Comparison of ENCODE assay signal across 8 cellular contexts in the genomic region with DNA sequence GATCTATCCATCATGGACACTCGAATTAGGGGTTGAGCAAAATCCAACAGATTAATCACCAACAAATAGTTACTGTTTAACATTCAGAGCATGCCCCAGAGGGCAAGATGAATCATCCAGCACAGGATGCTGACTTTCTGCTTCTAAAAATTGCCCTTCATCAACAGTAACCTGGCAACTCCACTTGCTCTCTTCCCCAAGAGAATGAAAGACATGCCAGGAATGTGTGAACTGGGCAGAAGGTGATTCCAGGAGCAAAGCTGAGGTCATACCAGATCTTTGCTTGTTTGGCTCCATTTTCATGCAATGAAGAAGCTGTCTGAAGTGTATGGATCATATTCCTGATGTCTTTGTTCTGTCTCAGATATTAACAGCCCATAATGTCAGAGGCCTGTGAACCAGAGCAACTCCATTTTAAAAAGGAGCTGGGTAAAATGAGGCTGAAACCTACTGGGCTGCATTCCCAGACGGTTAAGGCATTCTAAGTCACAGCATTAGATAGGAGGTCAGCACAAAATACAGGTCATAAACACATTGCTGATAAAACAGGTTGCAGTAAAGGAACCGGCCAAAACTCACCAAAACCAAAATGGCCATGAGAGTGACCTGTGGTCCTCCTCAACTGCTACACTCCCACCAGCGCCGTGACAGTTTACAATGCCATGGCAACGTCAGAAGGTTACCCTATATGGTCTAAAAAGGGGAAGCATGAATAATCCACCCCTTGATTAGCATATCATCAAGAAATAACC. TPM values are rescaled to one million over a fixed set of nuclear protein-coding genes. Genes with fewer than 3 reads are reported as not detected.
A peak's percentile ranks its signal among the peaks of the same experiment; 100 is the strongest.
DNase-seq lines count a peak whose midpoint lies in the region; ATAC-seq and TF ChIP-seq lines count a peak whose summit lies in the region.

No MANE protein-coding gene starts in this region.

- H3K4me1 Mint-ChIP-seq in activated T-cell treated with anti-CD3 and anti-CD28 coated beads, Interleukin-2, amount 50 U/mL, for 4 hours (ENCODE audit: low read depth) = peaks cover 26% of the 10 kb centered on the region
- H3K4me1 Mint-ChIP-seq in activated naive CD4-positive, alpha-beta T cell treated with anti-CD3 and anti-CD28 coated beads for 36 hours (ENCODE audit: low read depth) = peaks cover 28% of the 10 kb centered on the region

- CTCF ChIA-PET in activated naive CD4-positive, alpha-beta T cell treated with anti-CD3 and anti-CD28 coated beads for 36 hours (lab: Charles Lee) = no interaction called here

- H3K4me3 Mint-ChIP-seq in activated T-cell treated with anti-CD3 and anti-CD28 coated beads, Interleukin-2, amount 50 U/mL, for 4 hours = peak overlapping the region; percentile 87
- H3K4me3 Mint-ChIP-seq in activated naive CD4-positive, alpha-beta T cell treated with anti-CD3 and anti-CD28 coated beads for 36 hours = peak overlapping the region; percentile 42

- no peak for TF ChIP-seq CTCF in NB4 (IDR thresholded peaks at IDR 0.05; ENCODE audit: low read depth, low read length)

- H3K9me3 Mint-ChIP-seq in activated T-cell treated with anti-CD3 and anti-CD28 coated beads, Interleukin-2, amount 50 U/mL, for 4 hours = no peaks in the 10 kb centered on the region
- no peaks in the 10 kb centered on the region for H3K9me3 Mint-ChIP-seq in activated naive CD4-positive, alpha-beta T cell treated with anti-CD3 and anti-CD28 coated beads for 36 hours

- H3K27ac Mint-ChIP-seq in activated naive CD4-positive, alpha-beta T cell treated with anti-CD3 and anti-CD28 coated beads for 36 hours = peak overlapping the region; percentile 78

- intact Hi-C loops in activated naive CD4-positive, alpha-beta T cell treated with anti-CD3 and anti-CD28 coated beads for 36 hours (cut with micrococcal nuclease) = loop anchor here (1.0 to 5.0 kb wide), 2 partner anchors 93 to 642 kb away; no protein-coding TSS in a partner anchor

- H3K36me3 Mint-ChIP-seq in activated T-cell treated with anti-CD3 and anti-CD28 coated beads, Interleukin-2, amount 50 U/mL, for 4 hours (ENCODE audit: insufficient read depth) = no peaks in the 10 kb centered on the region
- peaks cover 13% of the 10 kb centered on the region for H3K36me3 Mint-ChIP-seq in activated naive CD4-positive, alpha-beta T cell treated with anti-CD3 and anti-CD28 coated beads for 36 hours (ENCODE audit: low read depth)

- no peak for DNase-seq in activated T-cell treated with anti-CD3 and anti-CD28 coated beads, Interleukin-2, amount 50 U/mL, for 4 hours
- DNase-seq in activated T-cell treated with anti-CD3 and anti-CD28 coated beads, Interleukin-2, amount 50 U/mL, for 1 hour = no peak
- DNase-seq in NB4 (ENCODE audit: low read depth) = peak; percentile 82
- peak; percentile 66 for DNase-seq in activated naive CD4-positive, alpha-beta T cell treated with anti-CD3 and anti-CD28 coated beads for 36 hours
- peak; percentile 98 for DNase-seq in glomerular visceral epithelial cell (ENCODE audit: extremely low spot score)
- DNase-seq in pons (ENCODE audit: low spot score) = peak; percentile 54
- DNase-seq in ecto neural progenitor cell (ENCODE audit: low spot score) = no peak

- TF ChIP-seq POLR2A in NB4 (IDR thresholded peaks at IDR 0.05; ENCODE audit: extremely low read depth, insufficient read length) = peak; percentile 30

- H3K27me3 Mint-ChIP-seq in activated T-cell treated with anti-CD3 and anti-CD28 coated beads, Interleukin-2, amount 50 U/mL, for 4 hours (ENCODE audit: low read depth) = no peaks in the 10 kb centered on the region
- no peaks in the 10 kb centered on the region for H3K27me3 Mint-ChIP-seq in activated naive CD4-positive, alpha-beta T cell treated with anti-CD3 and anti-CD28 coated beads for 36 hours (ENCODE audit: low read depth)

- no peak for ATAC-seq in activated T-cell treated with anti-CD3 and anti-CD28 coated beads, Interleukin-2, amount 50 U/mL, for 4 hours
- no peak for ATAC-seq in HG02571 (IDR thresholded peaks at IDR 0.05; ENCODE audit: unreplicated experiment)

- H3K4me3 ChIP-seq in NB4 (ENCODE audit: low read depth, low read length) = peak overlapping the region; percentile 83

RNA-seq across cellular contexts. Expression of gene ZNF367, which starts 2.5 kb away (rescaled TPM):
- 10 to 100 TPM; 28.9 to 34.6 (median 30.0) TPM for total RNA-seq in activated T-cell treated with anti-CD3 and anti-CD28 coated beads, Interleukin-2, amount 50 U/mL, for 4 hours
- total RNA-seq in activated naive CD4-positive, alpha-beta T cell treated with anti-CD3 and anti-CD28 coated beads for 36 hours = 10 to 100 TPM; 35.8 to 36.1 TPM

RNA-seq across cellular contexts. Expression of gene HABP4, which starts 29.3 kb away (rescaled TPM):
- 10 to 100 TPM in 2 of 3 donors, 1 to 10 TPM in 1; 8.8 to 15.2 (median 10.3) TPM for total RNA-seq in activated T-cell treated with anti-CD3 and anti-CD28 coated beads, Interleukin-2, amount 50 U/mL, for 4 hours
- total RNA-seq in activated naive CD4-positive, alpha-beta T cell treated with anti-CD3 and anti-CD28 coated beads for 36 hours = 1 to 10 TPM; 7.3 to 7.9 TPM

RNA-seq across cellular contexts. Expression of gene SLC35D2, which starts 37.1 kb away (rescaled TPM):
- total RNA-seq in activated T-cell treated with anti-CD3 and anti-CD28 coated beads, Interleukin-2, amount 50 U/mL, for 4 hours = 1 to 10 TPM; 3.5 to 7.2 (median 4.4) TPM
- 1 to 10 TPM in 1 of 2 experiments, under 1 TPM in 1; 0.91 to 1.1 TPM for total RNA-seq in activated naive CD4-positive, alpha-beta T cell treated with anti-CD3 and anti-CD28 coated beads for 36 hours

Comparison
In these comparisons a context has a peak if more than half of its experiments do, and no peak if none do; other contexts are left out.
1. DNase-seq: peak in NB4 (single experiment), activated naive CD4-positive, alpha-beta T cell treated with anti-CD3 and anti-CD28 coated beads for 36 hours (single experiment), glomerular visceral epithelial cell (single experiment) and pons (single experiment); none in activated T-cell treated with anti-CD3 and anti-CD28 coated beads, Interleukin-2, amount 50 U/mL, for 4 hours (single experiment), activated T-cell treated with anti-CD3 and anti-CD28 coated beads, Interleukin-2, amount 50 U/mL, for 1 hour (single experiment) and ecto neural progenitor cell (single experiment).